In genomic region chr12:6089041-6089823, GRCh38 we compare ENCODE assay signal across 11 cellular contexts. TPM values are rescaled to one million over a fixed set of nuclear protein-coding genes. Genes with fewer than 3 reads are reported as not detected.
A peak's percentile ranks its signal among the peaks of the same experiment; 100 is the strongest.
DNase-seq lines count a peak whose midpoint lies in the region; ATAC-seq and TF ChIP-seq lines count a peak whose summit lies in the region.
"Had no signal": no experiment of that assay in that cellular context is flagged by ENCODE, and none has a peak within 500 bp of the region (broad histone marks: within the 10 kb centered on the region; RNA-seq: fewer than 3 reads in every experiment).

No MANE protein-coding gene starts in this region.

- TF ChIP-seq CTCF in brain (conservative IDR thresholded peaks at IDR 0.05), result no peak
- no peak for TF ChIP-seq CTCF in nephron (IDR thresholded peaks at IDR 0.05; ENCODE audit: unreplicated experiment in 3 of 3)

- H3K4me3 Mint-ChIP-seq in brain (no peak overlapping the region), nephron (no peak overlapping the region)

- no peak for ATAC-seq in GM21717 (IDR thresholded peaks at IDR 0.05; ENCODE audit: unreplicated experiment)

- DNase-seq in EH (ENCODE audit: low read depth), result peak; percentile 31
- peak; percentile 94 to 95 for DNase-seq in NCI-H187 (lab: John Stamatoyannopoulos, UW)
- DNase-seq in stimulated activated naive CD4-positive, alpha-beta T cell (lab: John Stamatoyannopoulos, UW), result no peak
- DNase-seq in OCI-M2 (lab: John Stamatoyannopoulos, UW; ENCODE audit: unreplicated experiment), result no peak
- DNase-seq in COLO829 (ENCODE audit: low spot score), result no peak
- DNase-seq: activated T-cell treated with anti-CD3 and anti-CD28 coated beads, Interleukin-2, amount 50 U/mL, for 48 hours; glutamatergic neuron; stimulated activated CD4-positive, alpha-beta T cell treated with anti-CD3 and anti-CD28 coated beads, Interleukin-15, amount 100 ng/mL, for 24 hours had no signal

- H3K36me3 Mint-ChIP-seq in brain (no peaks in the 10 kb centered on the region), nephron (ENCODE audit: low read depth) (no peaks in the 10 kb centered on the region)

- peaks cover 5% of the 10 kb centered on the region for H3K27me3 Mint-ChIP-seq in brain
- H3K27me3 Mint-ChIP-seq in nephron (ENCODE audit: low read depth), result peaks cover 3% of the 10 kb centered on the region

- H3K4me1 Mint-ChIP-seq in brain (peaks cover 55% of the 10 kb centered on the region), nephron (peaks cover 43% of the 10 kb centered on the region)

- peaks cover 0 to 5% (median 0%) of the 10 kb centered on the region in 5 experiments for H3K9me3 Mint-ChIP-seq in brain
- H3K9me3 Mint-ChIP-seq in nephron, result peaks cover 4% of the 10 kb centered on the region

- H3K27ac Mint-ChIP-seq in brain (peak overlapping the region in 3 of 5 experiments; percentile 46 to 77 (median 47)), nephron (peak overlapping the region; percentile 31 to 81 (median 57))

RNA-seq across cellular contexts. Expression of gene VWF, which starts 35.2 kb away (rescaled TPM):
- 144 TPM for polyA plus RNA-seq in brain (ENCODE audit: insufficient read depth, low read depth, low replicate concordance)

Comparison
In these comparisons a context has a peak if more than half of its experiments do, and no peak if none do; other contexts are left out.
1. DNase-seq: peak in EH (single experiment) and NCI-H187 (2 of 2); none in stimulated activated naive CD4-positive, alpha-beta T cell (0 of 6), OCI-M2 (single experiment) and COLO829 (single experiment).